Comparison of ENCODE assay signal across 8 cellular contexts in genomic region chr15:85618956-85619491, GRCh38.
DNase-seq lines count a peak whose midpoint lies in the region; ATAC-seq, FAIRE-seq and TF ChIP-seq lines count a peak whose summit lies in the region.

No MANE protein-coding gene starts in this region.

- FAIRE-seq in kidney (lab: Jason Lieb, UNC): no peak

- peak overlapping the region; percentile 65 for H3K4me3 ChIP-seq in brain microvascular endothelial cell (ENCODE audit: low read depth, low read length)
- peak overlapping the region; percentile 59 to 62 for H3K4me3 ChIP-seq in kidney (ENCODE audit: low read length in 2 of 2)

- no peaks in the 10 kb centered on the region for H3K27me3 ChIP-seq in brain microvascular endothelial cell (replicated peaks)

- H3K27ac ChIP-seq in brain microvascular endothelial cell (peak overlapping the region; percentile 94), kidney (ENCODE audit: low read depth in 2 of 2, low read length in 2 of 2) (peak overlapping the region; percentile 72 to 80)

- H3K36me3 ChIP-seq in brain microvascular endothelial cell (replicated peaks): no peaks in the 10 kb centered on the region
- H3K36me3 ChIP-seq in kidney (ENCODE audit: control insufficient read depth in 1 of 2, insufficient read depth in 2 of 2, low read length in 2 of 2): no peaks in the 10 kb centered on the region

- TF ChIP-seq CTCF in brain microvascular endothelial cell (IDR thresholded peaks at IDR 0.05; ENCODE audit: low read depth, low read length, missing control alignments): no peak
- TF ChIP-seq CTCF in kidney (IDR thresholded peaks at IDR 0.05; ENCODE audit: borderline replicate concordance, extremely low read depth, insufficient read depth): no peak

- H3K4me1 ChIP-seq in kidney (ENCODE audit: control insufficient read depth in 1 of 2, insufficient read depth in 1 of 2, low read depth in 1 of 2, low read length in 2 of 2): peaks cover 5 to 12% of the 10 kb centered on the region in 2 donors

- no peaks in the 10 kb centered on the region for H3K9me3 ChIP-seq in kidney (ENCODE audit: control insufficient read depth in 1 of 2, low read length in 2 of 2)

- DNase-seq in Daoy (ENCODE audit: low read depth): peak; percentile 81
- peak; percentile 58 for DNase-seq in T-helper 22 cell (ENCODE audit: low read depth)
- peak; percentile 98 for DNase-seq in brain microvascular endothelial cell
- DNase-seq in kidney: peak; percentile 82
- DNase-seq in stimulated activated CD4-positive, alpha-beta T cell treated with anti-CD3 and anti-CD28 coated beads, Interleukin-12 subunit alpha, Interleukin-12 subunit beta, amount 100 ng/mL, for 4 hours: peak; percentile 49
- no peak for DNase-seq in RKO (ENCODE audit: low spot score)
- no peak for DNase-seq in NCI-H1105 (lab: John Stamatoyannopoulos, UW)

- H3K9ac ChIP-seq in kidney (ENCODE audit: low read length in 2 of 2): peak overlapping the region in 1 of 2 donors; percentile 56

- intact Hi-C loops in kidney (cut with DNase I): no loop called here

- peak; percentile 44 for ATAC-seq in HG02642 (IDR thresholded peaks at IDR 0.05; ENCODE audit: poor library complexity, unreplicated experiment)

- in situ Hi-C loops in brain microvascular endothelial cell (cut with HindIII; ENCODE audit: low pct_ligation_motif_present, low sequenced_read_pairs): no loop called here

Comparison
In these comparisons a context has a peak if more than half of its experiments do, and no peak if none do; other contexts are left out.
1. DNase-seq: peak in Daoy (single experiment), T-helper 22 cell (single experiment), brain microvascular endothelial cell (single experiment), kidney (single experiment) and stimulated activated CD4-positive, alpha-beta T cell treated with anti-CD3 and anti-CD28 coated beads, Interleukin-12 subunit alpha, Interleukin-12 subunit beta, amount 100 ng/mL, for 4 hours (single experiment); none in RKO (single experiment) and NCI-H1105 (single experiment).